1 cellular context compared by ENCODE assay signal in the genomic region with DNA sequence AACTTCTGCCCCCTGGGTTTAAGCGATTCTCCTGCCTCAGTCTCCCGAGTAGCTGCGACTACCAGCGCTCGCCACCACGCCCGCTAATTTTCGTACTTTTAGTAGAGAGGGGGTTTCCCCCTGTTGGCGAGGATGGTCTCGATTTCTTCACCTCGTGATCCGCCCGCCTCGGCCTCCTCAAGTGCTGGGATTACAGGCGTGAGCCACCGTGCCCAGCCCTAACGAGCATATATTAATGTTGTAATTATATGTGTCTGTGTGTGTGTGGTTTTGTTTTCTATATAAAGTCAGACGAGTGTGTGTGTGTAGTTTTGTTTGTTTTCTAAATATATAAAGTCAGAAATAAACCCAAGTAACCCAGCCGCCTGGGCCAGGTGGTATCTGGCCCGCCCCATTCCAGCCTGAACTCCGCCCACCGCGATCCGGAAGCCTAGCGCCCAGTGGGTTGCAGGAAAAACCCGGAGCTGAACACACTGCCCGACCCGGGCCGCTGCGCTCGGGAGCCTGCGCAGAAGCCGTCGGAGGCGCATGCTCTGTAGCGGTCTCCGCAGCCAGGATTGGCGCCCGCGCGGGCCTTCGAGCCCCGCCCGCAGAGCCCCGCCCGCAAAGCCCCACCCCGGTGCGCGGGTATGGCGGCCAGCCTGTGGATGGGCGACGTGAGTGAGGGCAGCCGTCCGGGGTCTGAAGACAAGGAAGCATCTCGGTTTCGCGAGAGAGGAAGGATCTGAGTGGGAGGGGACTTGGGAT.
A peak's percentile ranks its signal among the peaks of the same experiment; 100 is the strongest.
TF ChIP-seq lines count a peak whose summit lies in the region.

TRNAU1AP (plus strand) TSS at position 604 of the 747 bp plus-strand sequence; CDS start at position 630, 26 bp downstream.

TF ChIP-seq in WTC11, 78 proteins besides CTCF, POLR2A, EP300 and RAD21 (continued from another document):
- TF ChIP-seq AFF4 (CRISPR knock-in tag; IDR thresholded peaks at IDR 0.05; ENCODE audit: borderline replicate concordance) (no peak), GABPB1 (CRISPR knock-in tag; IDR thresholded peaks at IDR 0.05) (peak; percentile 58), JAZF1 (CRISPR knock-in tag; IDR thresholded peaks at IDR 0.05) (no peak), ZBTB21 (CRISPR knock-in tag; IDR thresholded peaks at IDR 0.05; ENCODE audit: borderline replicate concordance) (no peak), ZNF232 (CRISPR knock-in tag; IDR thresholded peaks at IDR 0.05) (peak; percentile 53), E2F5 (CRISPR knock-in tag; IDR thresholded peaks at IDR 0.05) (peak; percentile 95), ETV6 (CRISPR knock-in tag; IDR thresholded peaks at IDR 0.05) (peak; percentile 87), FOXP1 (CRISPR knock-in tag; IDR thresholded peaks at IDR 0.05; ENCODE audit: borderline replicate concordance) (0 out of 2 replicates have a peak, but pooled peaks have one; percentile 74)
- TF ChIP-seq, protein P1, sequence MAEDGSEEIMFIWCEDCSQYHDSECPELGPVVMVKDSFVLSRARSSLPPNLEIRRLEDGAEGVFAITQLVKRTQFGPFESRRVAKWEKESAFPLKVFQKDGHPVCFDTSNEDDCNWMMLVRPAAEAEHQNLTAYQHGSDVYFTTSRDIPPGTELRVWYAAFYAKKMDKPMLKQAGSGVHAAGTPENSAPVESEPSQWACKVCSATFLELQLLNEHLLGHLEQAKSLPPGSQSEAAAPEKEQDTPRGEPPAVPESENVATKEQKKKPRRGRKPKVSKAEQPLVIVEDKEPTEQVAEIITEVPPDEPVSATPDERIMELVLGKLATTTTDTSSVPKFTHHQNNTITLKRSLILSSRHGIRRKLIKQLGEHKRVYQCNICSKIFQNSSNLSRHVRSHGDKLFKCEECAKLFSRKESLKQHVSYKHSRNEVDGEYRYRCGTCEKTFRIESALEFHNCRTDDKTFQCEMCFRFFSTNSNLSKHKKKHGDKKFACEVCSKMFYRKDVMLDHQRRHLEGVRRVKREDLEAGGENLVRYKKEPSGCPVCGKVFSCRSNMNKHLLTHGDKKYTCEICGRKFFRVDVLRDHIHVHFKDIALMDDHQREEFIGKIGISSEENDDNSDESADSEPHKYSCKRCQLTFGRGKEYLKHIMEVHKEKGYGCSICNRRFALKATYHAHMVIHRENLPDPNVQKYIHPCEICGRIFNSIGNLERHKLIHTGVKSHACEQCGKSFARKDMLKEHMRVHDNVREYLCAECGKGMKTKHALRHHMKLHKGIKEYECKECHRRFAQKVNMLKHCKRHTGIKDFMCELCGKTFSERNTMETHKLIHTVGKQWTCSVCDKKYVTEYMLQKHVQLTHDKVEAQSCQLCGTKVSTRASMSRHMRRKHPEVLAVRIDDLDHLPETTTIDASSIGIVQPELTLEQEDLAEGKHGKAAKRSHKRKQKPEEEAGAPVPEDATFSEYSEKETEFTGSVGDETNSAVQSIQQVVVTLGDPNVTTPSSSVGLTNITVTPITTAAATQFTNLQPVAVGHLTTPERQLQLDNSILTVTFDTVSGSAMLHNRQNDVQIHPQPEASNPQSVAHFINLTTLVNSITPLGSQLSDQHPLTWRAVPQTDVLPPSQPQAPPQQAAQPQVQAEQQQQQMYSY (CRISPR knock-in tag; IDR thresholded peaks at IDR 0.05), result peak; percentile 100
- TF ChIP-seq, protein P2, sequence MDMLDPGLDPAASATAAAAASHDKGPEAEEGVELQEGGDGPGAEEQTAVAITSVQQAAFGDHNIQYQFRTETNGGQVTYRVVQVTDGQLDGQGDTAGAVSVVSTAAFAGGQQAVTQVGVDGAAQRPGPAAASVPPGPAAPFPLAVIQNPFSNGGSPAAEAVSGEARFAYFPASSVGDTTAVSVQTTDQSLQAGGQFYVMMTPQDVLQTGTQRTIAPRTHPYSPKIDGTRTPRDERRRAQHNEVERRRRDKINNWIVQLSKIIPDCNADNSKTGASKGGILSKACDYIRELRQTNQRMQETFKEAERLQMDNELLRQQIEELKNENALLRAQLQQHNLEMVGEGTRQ (CRISPR knock-in tag; IDR thresholded peaks at IDR 0.05), result peak; percentile 37; the same call in 1 of the 2 replicates
- TF ChIP-seq, protein P3, sequence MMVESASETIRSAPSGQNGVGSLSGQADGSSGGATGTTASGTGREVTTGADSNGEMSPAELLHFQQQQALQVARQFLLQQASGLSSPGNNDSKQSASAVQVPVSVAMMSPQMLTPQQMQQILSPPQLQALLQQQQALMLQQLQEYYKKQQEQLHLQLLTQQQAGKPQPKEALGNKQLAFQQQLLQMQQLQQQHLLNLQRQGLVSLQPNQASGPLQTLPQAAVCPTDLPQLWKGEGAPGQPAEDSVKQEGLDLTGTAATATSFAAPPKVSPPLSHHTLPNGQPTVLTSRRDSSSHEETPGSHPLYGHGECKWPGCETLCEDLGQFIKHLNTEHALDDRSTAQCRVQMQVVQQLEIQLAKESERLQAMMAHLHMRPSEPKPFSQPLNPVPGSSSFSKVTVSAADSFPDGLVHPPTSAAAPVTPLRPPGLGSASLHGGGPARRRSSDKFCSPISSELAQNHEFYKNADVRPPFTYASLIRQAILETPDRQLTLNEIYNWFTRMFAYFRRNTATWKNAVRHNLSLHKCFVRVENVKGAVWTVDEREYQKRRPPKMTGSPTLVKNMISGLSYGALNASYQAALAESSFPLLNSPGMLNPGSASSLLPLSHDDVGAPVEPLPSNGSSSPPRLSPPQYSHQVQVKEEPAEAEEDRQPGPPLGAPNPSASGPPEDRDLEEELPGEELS (CRISPR knock-in tag; IDR thresholded peaks at IDR 0.05), result peak; percentile 28; the same call in 1 of the 2 replicates
